Comparison of ENCODE assay signal across 1 cellular context in the genomic region with DNA sequence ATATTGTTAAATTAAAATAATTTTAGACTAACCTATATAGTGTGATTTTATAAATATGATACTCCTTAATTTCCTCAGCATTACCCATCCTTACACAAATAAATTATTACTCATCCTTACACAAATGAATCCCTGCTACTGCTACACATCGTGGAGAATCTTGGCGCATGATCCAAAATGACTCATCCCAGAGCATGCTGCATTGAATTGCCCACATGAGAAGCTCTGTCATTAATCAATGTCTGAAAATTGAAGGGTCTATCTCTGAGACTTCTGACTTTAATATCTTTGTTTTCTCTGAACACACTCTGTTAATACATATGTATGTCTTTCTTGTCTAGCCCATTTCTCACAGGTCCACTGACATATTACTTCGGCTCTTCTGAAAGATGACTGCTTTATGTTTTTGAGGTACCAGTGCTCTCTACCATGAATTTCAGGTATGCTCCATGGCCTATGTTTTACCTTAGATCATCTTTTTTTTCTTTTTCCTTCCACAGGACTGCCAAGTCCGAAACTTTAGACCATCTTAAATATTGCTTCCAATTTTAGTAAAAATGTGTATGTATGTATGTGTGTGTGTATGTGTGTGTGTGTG.
A peak's percentile ranks its signal among the peaks of the same experiment; 100 is the strongest.
TF ChIP-seq lines count a peak whose summit lies in the region.

No MANE protein-coding gene starts in this region.

TF ChIP-seq in GM12878, 131 proteins besides CTCF, POLR2A, EP300 and RAD21:
- peak; percentile 75 for TF ChIP-seq BCL3 (IDR thresholded peaks at IDR 0.05; ENCODE audit: borderline replicate concordance, insufficient read depth, low read depth, low read length, poor library complexity, severe bottlenecking)
- TF ChIP-seq EED (IDR thresholded peaks at IDR 0.05; ENCODE audit: low read depth), result no peak
